Comparison of ENCODE assay signal across 18 cellular contexts in genomic region chr13:110124201-110124600, GRCh38.
"Had no signal": no experiment of that assay in that cellular context is flagged by ENCODE, and none has a peak within 500 bp of the region (broad histone marks: within the 10 kb centered on the region; RNA-seq: fewer than 3 reads in every experiment).

No MANE protein-coding gene starts in this region.

- H3K4me1 Mint-ChIP-seq: immature natural killer cell, naive B cell had no signal

- H3K9me3 Mint-ChIP-seq: immature natural killer cell, nephron, type B pancreatic cell had no signal

- DNase-seq: effector memory CD4-positive, alpha-beta T cell; esophagus squamous epithelium; foreskin fibroblast; immature natural killer cell; mesendoderm; naive B cell; posterior cingulate gyrus; sigmoid colon; stimulated activated CD4-positive, alpha-beta T cell treated with anti-CD3 and anti-CD28 coated beads, Interleukin-12 subunit alpha, Interleukin-12 subunit beta, amount 100 ng/mL, for 4 hours; stimulated activated CD4-positive, alpha-beta T cell treated with anti-CD3 and anti-CD28 coated beads, Interleukin-2, amount 100 ng/mL, for 48 hours; stimulated activated naive CD4-positive, alpha-beta T cell treated with Interleukin-2 at 50 U/mL for 16 hours; thyroid gland; uterus had no signal

- H3K27ac ChIP-seq: esophagus squamous epithelium, neutrophil, sigmoid colon, skin epidermis, thyroid gland, uterus had no signal

- H3K4me3 Mint-ChIP-seq: immature natural killer cell, naive B cell, type B pancreatic cell had no signal

- H3K9me3 ChIP-seq: esophagus squamous epithelium, gastroesophageal sphincter, neutrophil, sigmoid colon, thyroid gland, uterus had no signal

- H3K4me1 ChIP-seq: uterus had no signal

- H3K36me3 Mint-ChIP-seq: immature natural killer cell, naive B cell, type B pancreatic cell had no signal

- H3K27ac Mint-ChIP-seq: immature natural killer cell, naive B cell, nephron, type B pancreatic cell had no signal

- H3K27me3 ChIP-seq: gastroesophageal sphincter, sigmoid colon, thyroid gland, uterus had no signal

- H3K4me3 ChIP-seq: esophagus squamous epithelium, gastroesophageal sphincter, sigmoid colon, skin epidermis, thyroid gland, uterus had no signal

- H3K36me3 ChIP-seq: esophagus squamous epithelium, gastroesophageal sphincter, neutrophil, sigmoid colon, thyroid gland, uterus had no signal
